In the genomic region with DNA sequence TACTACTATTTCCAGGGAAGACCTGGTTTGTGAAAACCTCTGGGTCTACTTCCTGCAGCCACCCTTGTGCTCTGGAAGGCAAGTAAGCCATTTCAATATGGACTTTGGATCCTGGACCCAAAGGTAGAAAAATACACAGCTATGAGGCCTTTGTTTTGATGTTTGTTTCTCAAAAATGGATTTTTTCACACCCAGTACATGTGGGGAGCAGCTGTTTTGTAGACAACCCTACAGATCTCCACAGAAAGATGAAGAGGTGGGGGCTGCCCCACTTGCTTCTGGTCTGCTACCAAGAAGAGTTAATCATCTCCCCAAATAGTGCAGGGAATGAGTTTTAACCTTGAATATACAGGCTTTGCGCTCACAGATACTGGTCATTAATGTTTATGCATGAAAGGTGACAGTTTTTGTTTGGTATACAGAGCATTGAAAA, we compare ENCODE assay signal across 13 cellular contexts. TPM values are rescaled to one million over a fixed set of nuclear protein-coding genes. Genes with fewer than 3 reads are reported as not detected.
A peak's percentile ranks its signal among the peaks of the same experiment; 100 is the strongest.
DNase-seq lines count a peak whose midpoint lies in the region; ATAC-seq, FAIRE-seq and TF ChIP-seq lines count a peak whose summit lies in the region.
"Had no signal": no experiment of that assay in that cellular context is flagged by ENCODE, and none has a peak within 500 bp of the region (broad histone marks: within the 10 kb centered on the region; RNA-seq: fewer than 3 reads in every experiment).

No MANE protein-coding gene starts in this region.

- peak overlapping the region; percentile 51 for H3K27ac ChIP-seq in astrocyte (ENCODE audit: low read depth, low read length)
- H3K27ac ChIP-seq in naive thymus-derived CD4-positive, alpha-beta T cell (ENCODE audit: low read depth, low read length): no peak overlapping the region

- no peaks in the 10 kb centered on the region for H3K9me3 ChIP-seq in astrocyte (ENCODE audit: insufficient read depth, low read depth, low read length)
- H3K9me3 ChIP-seq in mucosa of descending colon: no peaks in the 10 kb centered on the region
- no peaks in the 10 kb centered on the region for H3K9me3 ChIP-seq in naive thymus-derived CD4-positive, alpha-beta T cell (ENCODE audit: control insufficient read depth in 2 of 3, low read length in 3 of 3)

- ATAC-seq in GM18517 (IDR thresholded peaks at IDR 0.05; ENCODE audit: unreplicated experiment) (peak; percentile 78), GM19463 (IDR thresholded peaks at IDR 0.05; ENCODE audit: unreplicated experiment) (peak; percentile 85), HG02981 (IDR thresholded peaks at IDR 0.05; ENCODE audit: unreplicated experiment) (peak; percentile 65), mucosa of descending colon (no peak)
- ATAC-seq in naive thymus-derived CD4-positive, alpha-beta T cell: no peak
- ATAC-seq: left cardiac atrium had no signal

- H3K4me2 ChIP-seq in astrocyte (ENCODE audit: low read length): no peak overlapping the region

- H3K9ac ChIP-seq in astrocyte (ENCODE audit: low read length): no peak overlapping the region

- TF ChIP-seq CTCF in astrocyte (IDR thresholded peaks at IDR 0.05; ENCODE audit: insufficient read depth, low read depth, low read length) (no peak), mucosa of descending colon (IDR thresholded peaks at IDR 0.05) (no peak)

- no peak for DNase-seq in astrocyte (ENCODE audit: low read depth)
- no peak for DNase-seq in mucosa of descending colon
- no peak for DNase-seq in activated gamma-delta T cell (lab: John Stamatoyannopoulos, UW)
- DNase-seq in naive thymus-derived CD4-positive, alpha-beta T cell: no peak
- no peak for DNase-seq in activated CD4-positive, alpha-beta T cell treated with anti-CD3 and anti-CD28 coated beads, Interleukin-2, amount 50 U/mL, for 4 hours
- DNase-seq: left cardiac atrium, NCI-H345, retina had no signal

- H3K27me3 ChIP-seq in astrocyte (ENCODE audit: insufficient read depth, low read length): no peaks in the 10 kb centered on the region
- no peaks in the 10 kb centered on the region for H3K27me3 ChIP-seq in naive thymus-derived CD4-positive, alpha-beta T cell (ENCODE audit: control insufficient read depth in 2 of 2, insufficient read depth in 2 of 2, low read length in 2 of 2)

- no peak overlapping the region for H2AFZ ChIP-seq in astrocyte (ENCODE audit: low read depth, low read length)

- no peaks in the 10 kb centered on the region for H3K36me3 Mint-ChIP-seq in astrocyte (ENCODE audit: low read depth, unreplicated experiment)
- peaks cover 0 to 5% (median 0%) of the 10 kb centered on the region in 5 donors for H3K36me3 Mint-ChIP-seq in naive thymus-derived CD4-positive, alpha-beta T cell
- H3K36me3 Mint-ChIP-seq: activated naive CD8-positive, alpha-beta T cell had no signal

- no peaks in the 10 kb centered on the region for H3K36me3 ChIP-seq in astrocyte (ENCODE audit: insufficient read depth, low read length)
- no peaks in the 10 kb centered on the region for H3K36me3 ChIP-seq in mucosa of descending colon (ENCODE audit: low read depth)
- H3K36me3 ChIP-seq in naive thymus-derived CD4-positive, alpha-beta T cell (ENCODE audit: control insufficient read depth in 2 of 3, insufficient read depth in 3 of 3, low read length in 3 of 3): no peaks in the 10 kb centered on the region

- no peaks in the 10 kb centered on the region for H3K9me3 Mint-ChIP-seq in astrocyte (ENCODE audit: unreplicated experiment)
- H3K9me3 Mint-ChIP-seq in naive thymus-derived CD4-positive, alpha-beta T cell: peaks cover 0 to 6% (median 0%) of the 10 kb centered on the region in 11 donors
- H3K9me3 Mint-ChIP-seq: T-helper 2 cell treated with Interferon-gamma antibody and Interleukin-4, amounts not matched to agents 5 μg/mL and 100 μg/mL, for 36 hours had no signal

- peaks cover 25% of the 10 kb centered on the region for H3K4me1 Mint-ChIP-seq in astrocyte (ENCODE audit: low read depth, unreplicated experiment)
- peaks cover 0 to 6% (median 0%) of the 10 kb centered on the region in 7 donors for H3K4me1 Mint-ChIP-seq in naive thymus-derived CD4-positive, alpha-beta T cell

- CTCF ChIA-PET in naive thymus-derived CD4-positive, alpha-beta T cell (lab: Charles Lee): no interaction called here

- FAIRE-seq in astrocyte (lab: Jason Lieb, UNC): no peak

- H3K4me3 ChIP-seq in astrocyte (ENCODE audit: insufficient read depth, low read depth, low read length): no peak overlapping the region
- no peak overlapping the region for H3K4me3 ChIP-seq in mucosa of descending colon
- no peak overlapping the region for H3K4me3 ChIP-seq in naive thymus-derived CD4-positive, alpha-beta T cell (ENCODE audit: low read length)

- intact Hi-C loops in mucosa of descending colon (cut with DNase I, micrococcal nuclease): no loop called here
- intact Hi-C loops in naive thymus-derived CD4-positive, alpha-beta T cell (cut with micrococcal nuclease): no loop called here

- no peaks in the 10 kb centered on the region for H4K20me1 ChIP-seq in astrocyte (ENCODE audit: insufficient read depth, low read length)

- no peaks in the 10 kb centered on the region for H3K79me2 ChIP-seq in astrocyte (ENCODE audit: insufficient read depth, low read length)

- H3K4me1 ChIP-seq in astrocyte (ENCODE audit: insufficient read depth, low read length) (peaks cover 24% of the 10 kb centered on the region), mucosa of descending colon (ENCODE audit: low read depth) (no peaks in the 10 kb centered on the region)
- no peaks in the 10 kb centered on the region for H3K4me1 ChIP-seq in naive thymus-derived CD4-positive, alpha-beta T cell (ENCODE audit: control insufficient read depth in 2 of 2, insufficient read depth in 2 of 2, low read length in 2 of 2)

- no peak overlapping the region for H3K4me3 Mint-ChIP-seq in astrocyte (ENCODE audit: unreplicated experiment)
- no peak overlapping the region for H3K4me3 Mint-ChIP-seq in naive thymus-derived CD4-positive, alpha-beta T cell
- H3K4me3 Mint-ChIP-seq: activated naive CD8-positive, alpha-beta T cell; T-helper 2 cell treated with Interferon-gamma antibody and Interleukin-4, amounts not matched to agents 5 μg/mL and 100 μg/mL, for 36 hours had no signal

- peak overlapping the region; percentile 67 for H3K27ac Mint-ChIP-seq in astrocyte (ENCODE audit: unreplicated experiment)
- H3K27ac Mint-ChIP-seq in naive thymus-derived CD4-positive, alpha-beta T cell: no peak overlapping the region
- H3K27ac Mint-ChIP-seq: activated naive CD8-positive, alpha-beta T cell; T-helper 2 cell treated with Interferon-gamma antibody and Interleukin-4, amounts not matched to agents 5 μg/mL and 100 μg/mL, for 36 hours had no signal

- POLR2A ChIA-PET in naive thymus-derived CD4-positive, alpha-beta T cell (lab: Charles Lee): no interaction called here

- H3K27me3 Mint-ChIP-seq in astrocyte (ENCODE audit: low read depth, unreplicated experiment): no peaks in the 10 kb centered on the region
- peaks cover 0 to 3% (median 0%) of the 10 kb centered on the region in 5 donors for H3K27me3 Mint-ChIP-seq in naive thymus-derived CD4-positive, alpha-beta T cell
- H3K27me3 Mint-ChIP-seq: activated naive CD8-positive, alpha-beta T cell had no signal

RNA-seq across cellular contexts. Expression of a gene that starts 29.2 kb away (rescaled TPM):
- total RNA-seq in astrocyte: 36.2 and 39.3 TPM in 2 replicates
- 10 to 100 TPM in 1 of 3 donors, 1 to 10 TPM in 2; 8.4 to 12.3 (median 8.5) TPM for total RNA-seq in mucosa of descending colon
- 10 to 100 TPM; 16.3 to 27.6 (median 25.8) TPM for total RNA-seq in naive thymus-derived CD4-positive, alpha-beta T cell
- polyA plus RNA-seq in naive thymus-derived CD4-positive, alpha-beta T cell: 10 to 100 TPM; 28.1 to 35.3 TPM

Comparison
In these comparisons a context has a peak if more than half of its experiments do, and no peak if none do; other contexts are left out.
1. ATAC-seq: peak in GM18517 (single experiment), GM19463 (single experiment) and HG02981 (single experiment); none in mucosa of descending colon (single experiment) and naive thymus-derived CD4-positive, alpha-beta T cell (single experiment).